In genomic region chr12:99959549-99960170, GRCh38 we compare ENCODE assay signal across 14 cellular contexts. TPM values are rescaled to one million over a fixed set of nuclear protein-coding genes. Genes with fewer than 3 reads are reported as not detected.
DNase-seq lines count a peak whose midpoint lies in the region; ATAC-seq, FAIRE-seq and TF ChIP-seq lines count a peak whose summit lies in the region.
"Had no signal": no experiment of that assay in that cellular context is flagged by ENCODE, and none has a peak within 500 bp of the region (broad histone marks: within the 10 kb centered on the region; RNA-seq: fewer than 3 reads in every experiment).

No MANE protein-coding gene starts in this region.

- H3K4me1 Mint-ChIP-seq in endothelial cell (ENCODE audit: unreplicated experiment), result peaks cover 4% of the 10 kb centered on the region
- H3K4me1 Mint-ChIP-seq: central memory CD8-positive, alpha-beta T cell; IgD-negative memory B cell had no signal

- no peak overlapping the region for H3K4me3 ChIP-seq in pancreas

- ATAC-seq in pancreas (peak in 3 of 4 donors; percentile 38 to 85 (median 75)), HG03442 (IDR thresholded peaks at IDR 0.05; ENCODE audit: unreplicated experiment) (no peak)

- peaks cover 6 to 8% (median 7%) of the 10 kb centered on the region in 3 donors for H3K4me1 ChIP-seq in pancreas

- intact Hi-C loops in pancreas (cut with DNase I), result no loop called here

- no peak for FAIRE-seq in pancreas (lab: Jason Lieb, UNC)
- FAIRE-seq: small intestine had no signal

- H3K27me3 Mint-ChIP-seq in endothelial cell (ENCODE audit: unreplicated experiment), result peaks cover 2% of the 10 kb centered on the region
- H3K27me3 Mint-ChIP-seq: central memory CD8-positive, alpha-beta T cell; IgD-negative memory B cell had no signal

- 4 to 6% methylated on average over 4 of the region's 4 CpGs for WGBS in pancreas, 2 donors

- H3K36me3 ChIP-seq in pancreas, result no peaks in the 10 kb centered on the region

- H3K4me3 Mint-ChIP-seq in endothelial cell (ENCODE audit: unreplicated experiment), result no peak overlapping the region
- H3K4me3 Mint-ChIP-seq: central memory CD8-positive, alpha-beta T cell; IgD-negative memory B cell; T-helper 2 cell treated with Interferon-gamma antibody and Interleukin-4, amounts not matched to agents 5 μg/mL and 100 μg/mL, for 36 hours had no signal

- H3K36me3 Mint-ChIP-seq in endothelial cell (ENCODE audit: low read depth, unreplicated experiment), result no peaks in the 10 kb centered on the region
- H3K36me3 Mint-ChIP-seq: IgD-negative memory B cell had no signal

- H3K9me3 ChIP-seq in pancreas, result no peaks in the 10 kb centered on the region

- DNase-seq in H4 (ENCODE audit: low spot score), result peak; percentile 34
- peak; percentile 27 for DNase-seq in NCI-H526 treated with DMSO at 0.1 percent for 48 hours (lab: John Stamatoyannopoulos, UW)
- DNase-seq in cerebellar nuclear complex (lab: John Stamatoyannopoulos, UW), result peak; percentile 52 to 87
- no peak for DNase-seq in pancreas
- no peak for DNase-seq in NK-92 (lab: John Stamatoyannopoulos, UW; ENCODE audit: unreplicated experiment)
- no peak for DNase-seq in endothelial cell (ENCODE audit: low spot score)
- DNase-seq: DMS79; NCI-H748 treated with DMSO at 0.1 percent for 48 hours; small intestine; stimulated activated CD8-positive, alpha-beta memory T cell treated with anti-CD3 and anti-CD28 coated beads, Interleukin-4, amount 100 ng/mL, for 48 hours had no signal

- H3K27me3 ChIP-seq in pancreas, result no peaks in the 10 kb centered on the region

- H3K27ac ChIP-seq in pancreas, result no peak overlapping the region

- TF ChIP-seq CTCF in pancreas (IDR thresholded peaks at IDR 0.05) (no peak), endothelial cell (IDR thresholded peaks at IDR 0.05; ENCODE audit: unreplicated experiment) (no peak)

- no peaks in the 10 kb centered on the region for H3K9me3 Mint-ChIP-seq in endothelial cell (ENCODE audit: unreplicated experiment)
- H3K9me3 Mint-ChIP-seq: T-helper 2 cell treated with Interferon-gamma antibody and Interleukin-4, amounts not matched to agents 5 μg/mL and 100 μg/mL, for 36 hours had no signal

- no peak overlapping the region for H3K27ac Mint-ChIP-seq in endothelial cell (ENCODE audit: unreplicated experiment)
- H3K27ac Mint-ChIP-seq: IgD-negative memory B cell; T-helper 2 cell treated with Interferon-gamma antibody and Interleukin-4, amounts not matched to agents 5 μg/mL and 100 μg/mL, for 36 hours had no signal

RNA-seq across cellular contexts. Expression of gene ANKS1B, which starts 25.1 kb away (rescaled TPM):
- 1.8 TPM in 1 of 2 replicates, not detected in the other for total RNA-seq in H4 (2014; rRNA removed; shearing (Covaris generic))
- total RNA-seq in pancreas (1 to 10 TPM; 1.5 to 3.2 (median 2.0) TPM), endothelial cell (ENCODE audit: unreplicated experiment) (2.6 TPM)
- 1 to 10 TPM in 1 of 2 donors, under 1 TPM in 1; 0.49 to 2.1 TPM for polyA plus RNA-seq in pancreas
- polyA plus RNA-seq: IgD-negative memory B cell had no signal

Comparison
In these comparisons a context has a peak if more than half of its experiments do, and no peak if none do; other contexts are left out.
1. DNase-seq: peak in H4 (single experiment), NCI-H526 treated with DMSO at 0.1 percent for 48 hours (single experiment) and cerebellar nuclear complex (2 of 2); none in pancreas (0 of 6), NK-92 (single experiment) and endothelial cell (single experiment).